ENCODE assay signal across 8 cellular contexts in the genomic region with DNA sequence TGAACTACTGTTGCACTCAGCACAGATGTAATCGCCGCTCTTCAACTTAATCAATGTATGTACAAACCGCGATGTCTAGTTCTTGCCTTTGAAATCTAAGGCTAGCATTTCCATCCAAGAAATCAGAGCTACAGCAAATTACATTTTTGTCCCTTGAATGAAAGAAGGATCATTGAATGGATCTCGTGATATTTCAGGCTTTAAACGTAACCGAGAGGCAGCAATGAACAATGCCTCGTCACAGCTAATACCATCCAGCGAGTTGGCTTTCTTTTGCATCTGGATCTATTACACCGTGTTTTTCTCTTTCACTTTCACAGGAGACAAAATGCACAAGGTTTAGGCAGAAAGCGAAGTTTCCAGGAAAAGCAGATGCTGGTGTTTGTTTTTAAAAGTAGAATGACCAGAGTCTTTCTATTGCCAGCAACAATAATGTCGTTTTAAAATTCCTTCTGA. TPM values are rescaled to one million over a fixed set of nuclear protein-coding genes. Genes with fewer than 3 reads are reported as not detected.
A peak's percentile ranks its signal among the peaks of the same experiment; 100 is the strongest.
DNase-seq lines count a peak whose midpoint lies in the region; ATAC-seq and TF ChIP-seq lines count a peak whose summit lies in the region.

No MANE protein-coding gene starts in this region.

- peak in 1 of 2 donors; percentile 64 for ATAC-seq in natural killer cell treated with Interleukin-12 subunit alpha and Interleukin-12 subunit beta and Interleukin-15 and Interleukin-18, amount 100 ng/mL, for 72 hours

- H3K36me3 Mint-ChIP-seq in endothelial cell (ENCODE audit: low read depth, unreplicated experiment), result peaks cover 18% of the 10 kb centered on the region
- H3K36me3 Mint-ChIP-seq in natural killer cell treated with Interleukin-12 subunit alpha and Interleukin-12 subunit beta and Interleukin-15 and Interleukin-18, amount 100 ng/mL, for 72 hours, result no peaks in the 10 kb centered on the region

- H3K4me3 Mint-ChIP-seq in endothelial cell (ENCODE audit: unreplicated experiment), result peak overlapping the region; percentile 97
- peak overlapping the region; percentile 84 for H3K4me3 Mint-ChIP-seq in natural killer cell treated with Interleukin-12 subunit alpha and Interleukin-12 subunit beta and Interleukin-15 and Interleukin-18, amount 100 ng/mL, for 72 hours

- H3K9me3 Mint-ChIP-seq in endothelial cell (ENCODE audit: unreplicated experiment), result no peaks in the 10 kb centered on the region
- H3K9me3 Mint-ChIP-seq in natural killer cell treated with Interleukin-12 subunit alpha and Interleukin-12 subunit beta and Interleukin-15 and Interleukin-18, amount 100 ng/mL, for 72 hours, result no peaks in the 10 kb centered on the region

- H3K4me1 Mint-ChIP-seq in endothelial cell (ENCODE audit: unreplicated experiment), result peaks cover 66% of the 10 kb centered on the region
- H3K4me1 Mint-ChIP-seq in natural killer cell treated with Interleukin-12 subunit alpha and Interleukin-12 subunit beta and Interleukin-15 and Interleukin-18, amount 100 ng/mL, for 72 hours (ENCODE audit: low read depth in 2 of 2), result peaks cover 33 to 37% of the 10 kb centered on the region in 2 donors

- no peak for TF ChIP-seq CTCF in endothelial cell (IDR thresholded peaks at IDR 0.05; ENCODE audit: unreplicated experiment)

- peak overlapping the region; percentile 95 for H3K27ac Mint-ChIP-seq in endothelial cell (ENCODE audit: unreplicated experiment)
- H3K27ac Mint-ChIP-seq in natural killer cell treated with Interleukin-12 subunit alpha and Interleukin-12 subunit beta and Interleukin-15 and Interleukin-18, amount 100 ng/mL, for 72 hours, result peak overlapping the region; percentile 10 to 56

- DNase-seq in DMS79 treated with DMSO at 0.1 percent for 48 hours (lab: John Stamatoyannopoulos, UW) (peak; percentile 67), H4 (ENCODE audit: low spot score) (peak; percentile 31), RPMI7951 (ENCODE audit: low read depth) (peak; percentile 77), endothelial cell (ENCODE audit: low spot score) (no peak), C1 segment of cervical spinal cord (lab: John Stamatoyannopoulos, UW) (no peak)
- no peak for DNase-seq in natural killer cell treated with Interleukin-12 subunit alpha and Interleukin-12 subunit beta and Interleukin-15 and Interleukin-18, amount 100 ng/mL, for 72 hours (ENCODE audit: low spot score)
- no peak for DNase-seq in stimulated activated CD8-positive, alpha-beta memory T cell treated with anti-CD3 and anti-CD28 coated beads, Interleukin-4, amount 100 ng/mL, for 48 hours
- no peak for DNase-seq in stimulated activated CD4-positive, alpha-beta T cell treated with anti-CD3 and anti-CD28 coated beads, Interleukin-4, amount 100 ng/mL, for 4 hours

- H3K27me3 Mint-ChIP-seq in endothelial cell (ENCODE audit: unreplicated experiment), result peaks cover 11% of the 10 kb centered on the region
- H3K27me3 Mint-ChIP-seq in natural killer cell treated with Interleukin-12 subunit alpha and Interleukin-12 subunit beta and Interleukin-15 and Interleukin-18, amount 100 ng/mL, for 72 hours, result peaks cover 54 to 58% of the 10 kb centered on the region in 2 donors

RNA-seq across cellular contexts. Expression of gene SKIDA1, which starts 5.5 kb away (rescaled TPM):
- total RNA-seq in H4 (2014; rRNA removed; shearing (Covaris generic)), result 0.18 and 0.33 TPM in 2 replicates
- 0.48 and 0.88 TPM in 2 replicates for total RNA-seq in RPMI7951 (2014; rRNA removed; shearing (Covaris generic))
- total RNA-seq in endothelial cell (ENCODE audit: unreplicated experiment), result 5.9 TPM
- total RNA-seq in natural killer cell treated with Interleukin-12 subunit alpha and Interleukin-12 subunit beta and Interleukin-15 and Interleukin-18, amount 100 ng/mL, for 72 hours, result not detected

RNA-seq across cellular contexts. Expression of gene MLLT10, which starts 14.0 kb away (rescaled TPM):
- 7.9 TPM in 2 replicates for total RNA-seq in H4 (2014; rRNA removed; shearing (Covaris generic))
- total RNA-seq in RPMI7951 (2014; rRNA removed; shearing (Covaris generic)), result 31.2 and 42.1 TPM in 2 replicates
- 50.6 TPM for total RNA-seq in endothelial cell (ENCODE audit: unreplicated experiment)
- 10 to 100 TPM; 31.5 to 71.0 TPM for total RNA-seq in natural killer cell treated with Interleukin-12 subunit alpha and Interleukin-12 subunit beta and Interleukin-15 and Interleukin-18, amount 100 ng/mL, for 72 hours

Comparison
In these comparisons a context has a peak if more than half of its experiments do, and no peak if none do; other contexts are left out.
1. DNase-seq: peak in DMS79 treated with DMSO at 0.1 percent for 48 hours (single experiment), H4 (single experiment) and RPMI7951 (single experiment); none in endothelial cell (single experiment), natural killer cell treated with Interleukin-12 subunit alpha and Interleukin-12 subunit beta and Interleukin-15 and Interleukin-18, amount 100 ng/mL, for 72 hours (single experiment), stimulated activated CD8-positive, alpha-beta memory T cell treated with anti-CD3 and anti-CD28 coated beads, Interleukin-4, amount 100 ng/mL, for 48 hours (single experiment), stimulated activated CD4-positive, alpha-beta T cell treated with anti-CD3 and anti-CD28 coated beads, Interleukin-4, amount 100 ng/mL, for 4 hours (0 of 2) and C1 segment of cervical spinal cord (0 of 14).